In the genomic region with DNA sequence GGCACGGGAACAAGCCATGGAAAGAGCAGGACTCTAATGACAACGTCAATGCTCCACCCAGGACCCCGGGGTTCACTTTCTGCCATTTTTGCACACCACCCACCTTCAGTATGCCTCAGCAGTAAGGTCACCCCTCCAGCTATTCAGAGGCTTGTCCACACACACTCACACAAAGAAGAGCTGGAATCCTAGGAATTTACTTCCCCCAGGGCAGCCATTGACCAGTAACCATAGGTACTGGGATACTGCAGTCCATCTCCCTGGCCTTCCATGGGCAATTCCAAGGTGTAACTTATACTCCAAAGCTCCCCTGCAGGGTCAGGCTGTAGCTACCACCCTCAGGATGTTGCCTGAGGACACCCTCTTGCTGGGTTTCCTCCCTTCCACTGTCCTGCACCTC, we compare ENCODE assay signal across 1 cellular context.
TF ChIP-seq lines count a peak whose summit lies in the region.

No MANE protein-coding gene starts in this region.

TF ChIP-seq in WTC11, 78 proteins besides CTCF, POLR2A, EP300 and RAD21 (continued from another document):
- TF ChIP-seq NR1H2 (CRISPR knock-in tag; IDR thresholded peaks at IDR 0.05) (no peak), CREB1 (CRISPR knock-in tag; IDR thresholded peaks at IDR 0.05) (no peak), ZNF232 (CRISPR knock-in tag; IDR thresholded peaks at IDR 0.05) (no peak), FOXJ3 (CRISPR knock-in tag; IDR thresholded peaks at IDR 0.05; ENCODE audit: borderline replicate concordance) (no peak), ZNF396 (CRISPR knock-in tag; IDR thresholded peaks at IDR 0.05; ENCODE audit: borderline replicate concordance) (no peak), ZNF138 (CRISPR knock-in tag; conservative IDR thresholded peaks at IDR 0.05) (no peak)
- TF ChIP-seq, protein P1, sequence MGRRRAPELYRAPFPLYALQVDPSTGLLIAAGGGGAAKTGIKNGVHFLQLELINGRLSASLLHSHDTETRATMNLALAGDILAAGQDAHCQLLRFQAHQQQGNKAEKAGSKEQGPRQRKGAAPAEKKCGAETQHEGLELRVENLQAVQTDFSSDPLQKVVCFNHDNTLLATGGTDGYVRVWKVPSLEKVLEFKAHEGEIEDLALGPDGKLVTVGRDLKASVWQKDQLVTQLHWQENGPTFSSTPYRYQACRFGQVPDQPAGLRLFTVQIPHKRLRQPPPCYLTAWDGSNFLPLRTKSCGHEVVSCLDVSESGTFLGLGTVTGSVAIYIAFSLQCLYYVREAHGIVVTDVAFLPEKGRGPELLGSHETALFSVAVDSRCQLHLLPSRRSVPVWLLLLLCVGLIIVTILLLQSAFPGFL (CRISPR knock-in tag; IDR thresholded peaks at IDR 0.05; ENCODE audit: borderline replicate concordance) = no peak
- TF ChIP-seq, protein P2, sequence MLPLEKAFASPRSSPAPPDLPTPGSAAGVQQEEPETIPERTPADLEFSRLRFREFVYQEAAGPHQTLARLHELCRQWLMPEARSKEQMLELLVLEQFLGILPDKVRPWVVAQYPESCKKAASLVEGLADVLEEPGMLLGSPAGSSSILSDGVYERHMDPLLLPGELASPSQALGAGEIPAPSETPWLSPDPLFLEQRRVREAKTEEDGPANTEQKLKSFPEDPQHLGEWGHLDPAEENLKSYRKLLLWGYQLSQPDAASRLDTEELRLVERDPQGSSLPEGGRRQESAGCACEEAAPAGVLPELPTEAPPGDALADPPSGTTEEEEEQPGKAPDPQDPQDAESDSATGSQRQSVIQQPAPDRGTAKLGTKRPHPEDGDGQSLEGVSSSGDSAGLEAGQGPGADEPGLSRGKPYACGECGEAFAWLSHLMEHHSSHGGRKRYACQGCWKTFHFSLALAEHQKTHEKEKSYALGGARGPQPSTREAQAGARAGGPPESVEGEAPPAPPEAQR (CRISPR knock-in tag; IDR thresholded peaks at IDR 0.05) = no peak
- TF ChIP-seq, protein P3, sequence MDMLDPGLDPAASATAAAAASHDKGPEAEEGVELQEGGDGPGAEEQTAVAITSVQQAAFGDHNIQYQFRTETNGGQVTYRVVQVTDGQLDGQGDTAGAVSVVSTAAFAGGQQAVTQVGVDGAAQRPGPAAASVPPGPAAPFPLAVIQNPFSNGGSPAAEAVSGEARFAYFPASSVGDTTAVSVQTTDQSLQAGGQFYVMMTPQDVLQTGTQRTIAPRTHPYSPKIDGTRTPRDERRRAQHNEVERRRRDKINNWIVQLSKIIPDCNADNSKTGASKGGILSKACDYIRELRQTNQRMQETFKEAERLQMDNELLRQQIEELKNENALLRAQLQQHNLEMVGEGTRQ (CRISPR knock-in tag; IDR thresholded peaks at IDR 0.05) = no peak
- TF ChIP-seq, protein P4, sequence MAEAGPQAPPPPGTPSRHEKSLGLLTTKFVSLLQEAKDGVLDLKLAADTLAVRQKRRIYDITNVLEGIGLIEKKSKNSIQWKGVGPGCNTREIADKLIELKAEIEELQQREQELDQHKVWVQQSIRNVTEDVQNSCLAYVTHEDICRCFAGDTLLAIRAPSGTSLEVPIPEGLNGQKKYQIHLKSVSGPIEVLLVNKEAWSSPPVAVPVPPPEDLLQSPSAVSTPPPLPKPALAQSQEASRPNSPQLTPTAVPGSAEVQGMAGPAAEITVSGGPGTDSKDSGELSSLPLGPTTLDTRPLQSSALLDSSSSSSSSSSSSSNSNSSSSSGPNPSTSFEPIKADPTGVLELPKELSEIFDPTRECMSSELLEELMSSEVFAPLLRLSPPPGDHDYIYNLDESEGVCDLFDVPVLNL (CRISPR knock-in tag; IDR thresholded peaks at IDR 0.05; ENCODE audit: borderline replicate concordance, low read depth) = no peak
